32 cellular contexts compared by ENCODE assay signal in the genomic region with DNA sequence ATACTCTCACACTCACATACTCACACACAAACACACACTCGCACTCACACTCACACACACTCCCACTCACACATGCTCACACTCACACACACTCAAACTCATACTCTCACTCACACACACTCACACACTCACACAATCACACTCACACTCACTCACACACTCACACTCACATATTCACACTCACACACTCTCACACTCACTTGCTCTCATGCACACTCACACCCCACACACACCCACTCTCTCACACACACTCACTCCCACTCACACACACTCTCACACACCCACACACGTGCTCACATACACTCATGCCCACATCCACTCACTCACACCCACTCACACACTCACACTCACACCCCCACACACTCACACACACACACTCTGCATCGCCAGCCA. TPM values are rescaled to one million over a fixed set of nuclear protein-coding genes. Genes with fewer than 3 reads are reported as not detected.
"Had no signal": no experiment of that assay in that cellular context is flagged by ENCODE, and none has a peak within 500 bp of the region (broad histone marks: within the 10 kb centered on the region; RNA-seq: fewer than 3 reads in every experiment).

No MANE protein-coding gene starts in this region.

- H3K4me3 ChIP-seq: ascending aorta, body of pancreas, breast epithelium, PC-9 had no signal

- ATAC-seq: activated CD8-positive, alpha-beta T cell treated with anti-CD3 and anti-CD28 coated beads for 36 hours; body of pancreas had no signal

- H2AFZ ChIP-seq: PC-9 had no signal

- DNase-seq: activated CD4-positive, alpha-beta T cell treated with anti-CD3 and anti-CD28 coated beads, Interleukin-2, amount 10 ng/mL, durations not matched to agents 24 days and 14 days; activated CD4-positive, alpha-beta T cell treated with anti-CD3 and anti-CD28 coated beads, Interleukin-2, amount 50 U/mL, for 4 hours; activated CD8-positive, alpha-beta T cell treated with anti-CD3 and anti-CD28 coated beads for 36 hours; activated gamma-delta T cell; activated naive CD4-positive, alpha-beta T cell treated with Interleukin-2 at 50 U/mL for 16 hours; activated naive CD8-positive, alpha-beta T cell treated with anti-CD3 and anti-CD28 coated beads, Interleukin-2, amount 10 ng/mL, durations not matched to agents 7 days and 5 days; activated T-cell treated with anti-CD3 and anti-CD28 coated beads, Interleukin-2, amount 50 U/mL, for 24 hours; amygdala; body of pancreas; caudate nucleus; cerebellar nuclear complex; NCI-H1092 treated with DMSO at 0.1 percent for 48 hours; NCI-H187; NCI-H2029 treated with DMSO at 0.1 percent for 48 hours; NCI-H2107; NCI-H2171; NCI-H510A treated with DMSO at 0.1 percent for 48 hours; NCI-H526 treated with DMSO at 0.1 percent for 48 hours; NCI-H774; PC-9; Right ventricle myocardium superior; T1000 had no signal

- H3K4me2 ChIP-seq: PC-9 had no signal

- H3K36me3 ChIP-seq: ascending aorta, breast epithelium had no signal

- H3K4me1 ChIP-seq: ascending aorta, body of pancreas, breast epithelium had no signal

- H3K9me3 Mint-ChIP-seq: activated CD4-positive, alpha-beta T cell treated with anti-CD3 and anti-CD28 coated beads, Interleukin-2, amount 10 ng/mL, durations not matched to agents 24 days and 14 days; activated CD8-positive, alpha-beta T cell treated with anti-CD3 and anti-CD28 coated beads for 36 hours; activated naive CD4-positive, alpha-beta T cell treated with anti-CD3 and anti-CD28 coated beads, Interleukin-2, amount 50 U/mL, for 24 hours; activated naive CD8-positive, alpha-beta T cell treated with anti-CD3 and anti-CD28 coated beads, Interleukin-2, amount 10 ng/mL, durations not matched to agents 7 days and 5 days; activated T-cell treated with anti-CD3 and anti-CD28 coated beads, Interleukin-2, amount 50 U/mL, for 24 hours; activated T-helper 2 cell treated with anti-CD3 and anti-CD28 coated beads, Interferon-gamma antibody, Interleukin-2, Interleukin-4, amounts not matched to agents 10 μg/mL and 5 μg/mL and 100 μg/mL, durations not matched to agents 14 hours and 24 hours and 36 hours had no signal

- H3K27ac ChIP-seq: body of pancreas, breast epithelium, PC-9 had no signal

- H3K9me3 ChIP-seq: ascending aorta, body of pancreas, breast epithelium had no signal

- H3K4me3 Mint-ChIP-seq: activated CD4-positive, alpha-beta T cell treated with anti-CD3 and anti-CD28 coated beads, Interleukin-2, amount 10 ng/mL, durations not matched to agents 24 days and 14 days; activated CD8-positive, alpha-beta T cell treated with anti-CD3 and anti-CD28 coated beads for 36 hours; activated naive CD4-positive, alpha-beta T cell treated with anti-CD3 and anti-CD28 coated beads, Interleukin-2, amount 50 U/mL, for 24 hours; activated naive CD8-positive, alpha-beta T cell treated with anti-CD3 and anti-CD28 coated beads, Interleukin-2, amount 10 ng/mL, durations not matched to agents 7 days and 5 days; activated T-cell treated with anti-CD3 and anti-CD28 coated beads, Interleukin-2, amount 50 U/mL, for 24 hours had no signal

- FAIRE-seq: RCC 7860 had no signal

- H3K27ac Mint-ChIP-seq: activated CD4-positive, alpha-beta T cell treated with anti-CD3 and anti-CD28 coated beads, Interleukin-2, amount 10 ng/mL, durations not matched to agents 24 days and 14 days; activated CD8-positive, alpha-beta T cell treated with anti-CD3 and anti-CD28 coated beads for 36 hours; activated naive CD4-positive, alpha-beta T cell treated with anti-CD3 and anti-CD28 coated beads, Interleukin-2, amount 50 U/mL, for 24 hours; activated naive CD8-positive, alpha-beta T cell treated with anti-CD3 and anti-CD28 coated beads, Interleukin-2, amount 10 ng/mL, durations not matched to agents 7 days and 5 days; activated T-cell treated with anti-CD3 and anti-CD28 coated beads, Interleukin-2, amount 50 U/mL, for 24 hours; activated T-helper 2 cell treated with anti-CD3 and anti-CD28 coated beads, Interferon-gamma antibody, Interleukin-2, Interleukin-4, amounts not matched to agents 10 μg/mL and 5 μg/mL and 100 μg/mL, durations not matched to agents 14 hours and 24 hours and 36 hours had no signal

- H3K36me3 Mint-ChIP-seq: activated naive CD4-positive, alpha-beta T cell treated with anti-CD3 and anti-CD28 coated beads, Interleukin-2, amount 50 U/mL, for 24 hours; activated naive CD8-positive, alpha-beta T cell treated with anti-CD3 and anti-CD28 coated beads, Interleukin-2, amount 10 ng/mL, durations not matched to agents 7 days and 5 days had no signal

- H3K4me1 Mint-ChIP-seq: activated CD4-positive, alpha-beta T cell treated with anti-CD3 and anti-CD28 coated beads, Interleukin-2, amount 10 ng/mL, durations not matched to agents 24 days and 14 days had no signal

- H3K27me3 ChIP-seq: ascending aorta, body of pancreas had no signal

RNA-seq across cellular contexts. Expression of gene ATP2B3, which starts 4.9 kb away (rescaled TPM):
- total RNA-seq: activated CD4-positive, alpha-beta T cell treated with anti-CD3 and anti-CD28 coated beads, Interleukin-2, amount 10 ng/mL, durations not matched to agents 24 days and 14 days; activated CD8-positive, alpha-beta memory T cell treated with anti-CD3 and anti-CD28 coated beads for 36 hours; activated CD8-positive, alpha-beta T cell treated with anti-CD3 and anti-CD28 coated beads for 36 hours; activated naive CD8-positive, alpha-beta T cell treated with anti-CD3 and anti-CD28 coated beads, Interleukin-2, amount 10 ng/mL, durations not matched to agents 7 days and 5 days; activated T-helper 2 cell treated with anti-CD3 and anti-CD28 coated beads, Interferon-gamma antibody, Interleukin-2, Interleukin-4, amounts not matched to agents 10 μg/mL and 5 μg/mL and 100 μg/mL, durations not matched to agents 14 hours and 24 hours and 36 hours; body of pancreas; breast epithelium; M059J; OCI-LY7; PC-9; Right ventricle myocardium superior; T-helper 2 cell treated with Interferon-gamma antibody and Interleukin-4, amounts not matched to agents 100 ng/mL and 5 ng/mL, for 36 hours had no signal

RNA-seq across cellular contexts. Expression of gene BGN, which starts 17.7 kb away (rescaled TPM):
- total RNA-seq: activated CD4-positive, alpha-beta T cell treated with anti-CD3 and anti-CD28 coated beads, Interleukin-2, amount 10 ng/mL, durations not matched to agents 24 days and 14 days; activated CD8-positive, alpha-beta memory T cell treated with anti-CD3 and anti-CD28 coated beads for 36 hours; activated CD8-positive, alpha-beta T cell treated with anti-CD3 and anti-CD28 coated beads for 36 hours; activated naive CD8-positive, alpha-beta T cell treated with anti-CD3 and anti-CD28 coated beads, Interleukin-2, amount 10 ng/mL, durations not matched to agents 7 days and 5 days; activated T-helper 2 cell treated with anti-CD3 and anti-CD28 coated beads, Interferon-gamma antibody, Interleukin-2, Interleukin-4, amounts not matched to agents 10 μg/mL and 5 μg/mL and 100 μg/mL, durations not matched to agents 14 hours and 24 hours and 36 hours; OCI-LY7; T-helper 1 cell treated with Interleukin-12 subunit alpha and Interleukin-12 subunit beta and Interleukin-4 antibody, amounts not matched to agents 30 ng/mL and 1 ng/mL, for 36 hours; T-helper 2 cell treated with Interferon-gamma antibody and Interleukin-4, amounts not matched to agents 100 ng/mL and 5 ng/mL, for 36 hours had no signal
